8 cellular contexts compared by ENCODE assay signal in genomic region chr5:71887680-71888079, GRCh38.
DNase-seq lines count a peak whose midpoint lies in the region; ATAC-seq lines count a peak whose summit lies in the region.

No MANE protein-coding gene starts in this region.

- H3K27me3 Mint-ChIP-seq in activated T-helper 1 cell treated with anti-CD3 and anti-CD28 coated beads, Interleukin-12 subunit alpha, Interleukin-12 subunit beta, Interleukin-2, Interleukin-4 antibody, amounts not matched to agents 30 ng/mL and 10 ng/mL and 1 ng/mL, durations not matched to agents 14 hours and 24 hours and 36 hours (ENCODE audit: insufficient read depth): peaks cover 2% of the 10 kb centered on the region

- no peaks in the 10 kb centered on the region for H3K36me3 Mint-ChIP-seq in activated T-helper 1 cell treated with anti-CD3 and anti-CD28 coated beads, Interleukin-12 subunit alpha, Interleukin-12 subunit beta, Interleukin-2, Interleukin-4 antibody, amounts not matched to agents 30 ng/mL and 10 ng/mL and 1 ng/mL, durations not matched to agents 14 hours and 24 hours and 36 hours (ENCODE audit: low read depth)

- no peak overlapping the region for H3K4me3 Mint-ChIP-seq in activated T-helper 1 cell treated with anti-CD3 and anti-CD28 coated beads, Interleukin-12 subunit alpha, Interleukin-12 subunit beta, Interleukin-2, Interleukin-4 antibody, amounts not matched to agents 30 ng/mL and 10 ng/mL and 1 ng/mL, durations not matched to agents 14 hours and 24 hours and 36 hours

- H3K4me1 Mint-ChIP-seq in activated T-helper 1 cell treated with anti-CD3 and anti-CD28 coated beads, Interleukin-12 subunit alpha, Interleukin-12 subunit beta, Interleukin-2, Interleukin-4 antibody, amounts not matched to agents 30 ng/mL and 10 ng/mL and 1 ng/mL, durations not matched to agents 14 hours and 24 hours and 36 hours (ENCODE audit: low read depth): no peaks in the 10 kb centered on the region

- ATAC-seq in GM21360 (IDR thresholded peaks at IDR 0.05; ENCODE audit: unreplicated experiment): peak; percentile 99
- peak; percentile 93 for ATAC-seq in HG03469 (IDR thresholded peaks at IDR 0.05; ENCODE audit: unreplicated experiment)
- ATAC-seq in sciatic nerve: peak; percentile 84

- peak; percentile 61 for DNase-seq in NCI-H748 (lab: John Stamatoyannopoulos, UW; ENCODE audit: unreplicated experiment)
- no peak for DNase-seq in NCI-H748 treated with DMSO at 0.1 percent for 48 hours (lab: John Stamatoyannopoulos, UW)
- DNase-seq in SHP77 treated with DMSO at 0.1 percent for 48 hours (lab: John Stamatoyannopoulos, UW): peak; percentile 41
- DNase-seq in fibroblast of gingiva (ENCODE audit: low read depth): peak; percentile 88
- no peak for DNase-seq in sciatic nerve (ENCODE audit: low spot score)
- DNase-seq in activated T-helper 1 cell treated with anti-CD3 and anti-CD28 coated beads, Interleukin-12 subunit alpha, Interleukin-12 subunit beta, Interleukin-2, Interleukin-4 antibody, amounts not matched to agents 30 ng/mL and 10 ng/mL and 1 ng/mL, durations not matched to agents 14 hours and 24 hours and 36 hours (ENCODE audit: low spot score): no peak

- H3K9me3 Mint-ChIP-seq in activated T-helper 1 cell treated with anti-CD3 and anti-CD28 coated beads, Interleukin-12 subunit alpha, Interleukin-12 subunit beta, Interleukin-2, Interleukin-4 antibody, amounts not matched to agents 30 ng/mL and 10 ng/mL and 1 ng/mL, durations not matched to agents 14 hours and 24 hours and 36 hours: peaks cover 5% of the 10 kb centered on the region

- intact Hi-C loops in sciatic nerve (cut with DNase I): no loop called here
- intact Hi-C loops in activated T-helper 1 cell treated with anti-CD3 and anti-CD28 coated beads, Interleukin-12 subunit alpha, Interleukin-12 subunit beta, Interleukin-2, Interleukin-4 antibody, amounts not matched to agents 30 ng/mL and 10 ng/mL and 1 ng/mL, durations not matched to agents 14 hours and 24 hours and 36 hours (cut with micrococcal nuclease): no loop called here

- no peak overlapping the region for H3K27ac Mint-ChIP-seq in activated T-helper 1 cell treated with anti-CD3 and anti-CD28 coated beads, Interleukin-12 subunit alpha, Interleukin-12 subunit beta, Interleukin-2, Interleukin-4 antibody, amounts not matched to agents 30 ng/mL and 10 ng/mL and 1 ng/mL, durations not matched to agents 14 hours and 24 hours and 36 hours

Comparison
In these comparisons a context has a peak if more than half of its experiments do, and no peak if none do; other contexts are left out.
1. DNase-seq: peak in NCI-H748 (single experiment), SHP77 treated with DMSO at 0.1 percent for 48 hours (single experiment) and fibroblast of gingiva (single experiment); none in NCI-H748 treated with DMSO at 0.1 percent for 48 hours (single experiment), sciatic nerve (single experiment) and activated T-helper 1 cell treated with anti-CD3 and anti-CD28 coated beads, Interleukin-12 subunit alpha, Interleukin-12 subunit beta, Interleukin-2, Interleukin-4 antibody, amounts not matched to agents 30 ng/mL and 10 ng/mL and 1 ng/mL, durations not matched to agents 14 hours and 24 hours and 36 hours (single experiment).
2. Peak in every context shown above with its lines, with median percentiles within 50 percentile points of each other: ATAC-seq.